In the genomic region with DNA sequence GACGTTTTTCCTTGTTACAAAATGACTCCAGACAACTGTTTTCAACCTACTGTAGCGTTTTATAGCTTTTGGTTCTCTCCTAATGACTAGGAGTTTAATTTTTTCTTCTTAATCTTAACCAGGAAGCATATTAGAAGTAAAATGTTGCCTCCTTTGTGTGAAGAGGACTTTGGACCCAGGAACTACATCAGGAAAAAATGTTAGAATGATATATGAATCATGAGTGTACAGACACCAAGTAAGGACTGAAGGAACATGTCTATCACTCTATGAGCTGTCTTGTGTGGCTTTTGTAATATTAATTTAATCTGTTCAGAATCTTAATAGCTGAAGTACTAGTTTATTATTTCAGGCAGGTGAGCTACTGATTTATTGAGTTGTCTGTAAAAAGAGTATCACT, we compare ENCODE assay signal across 33 cellular contexts.
A peak's percentile ranks its signal among the peaks of the same experiment; 100 is the strongest.
DNase-seq lines count a peak whose midpoint lies in the region; ATAC-seq and TF ChIP-seq lines count a peak whose summit lies in the region.
"Had no signal": no experiment of that assay in that cellular context is flagged by ENCODE, and none has a peak within 500 bp of the region (broad histone marks: within the 10 kb centered on the region; RNA-seq: fewer than 3 reads in every experiment).

No MANE protein-coding gene starts in this region.

- no peaks in the 10 kb centered on the region for H3K27me3 Mint-ChIP-seq in neural crest cell (ENCODE audit: low read depth)
- H3K27me3 Mint-ChIP-seq in activated naive CD8-positive, alpha-beta T cell treated with anti-CD3 and anti-CD28 coated beads, Interleukin-2, amount 50 U/mL, for 24 hours = no peaks in the 10 kb centered on the region
- H3K27me3 Mint-ChIP-seq: natural killer cell treated with Interleukin-12 subunit alpha and Interleukin-12 subunit beta and Interleukin-15 and Interleukin-18, amount 100 ng/mL, for 72 hours had no signal

- peak; percentile 4 for DNase-seq in PC-3
- no peak for DNase-seq in neural crest cell (ENCODE audit: low read depth, low spot score)
- DNase-seq in T-helper 2 cell = no peak
- DNase-seq in activated naive CD8-positive, alpha-beta T cell treated with anti-CD3 and anti-CD28 coated beads, Interleukin-2, amount 50 U/mL, for 24 hours = no peak
- DNase-seq in pons (ENCODE audit: low spot score) = no peak
- DNase-seq in NCI-H748 treated with DMSO at 0.1 percent for 48 hours (lab: John Stamatoyannopoulos, UW) = no peak
- DNase-seq: activated CD4-positive, alpha-beta memory T cell treated with anti-CD3 and anti-CD28 coated beads for 36 hours; activated CD4-positive, CD25-positive, alpha-beta regulatory T cell treated with anti-CD3 and anti-CD28 coated beads, Interleukin-2, amount 50 U/mL, for 72 hours; activated naive CD4-positive, alpha-beta T cell treated with Interleukin-2 at 50 U/mL for 16 hours; adrenal gland; BE2C; brain microvascular endothelial cell; DMS79; dorsolateral prefrontal cortex; foreskin melanocyte; H9; IMR-90; kidney glomerular epithelial cell; lower lobe of right lung; NCI-H1048; NCI-H1694; NCI-H774; ovary; stimulated activated CD4-positive, alpha-beta T cell treated with anti-CD3 and anti-CD28 coated beads, Interleukin-1b, Interleukin-23, amount 100 ng/mL, for 48 hours; stimulated activated naive CD8-positive, alpha-beta T cell treated with anti-CD3 and anti-CD28 coated beads, Interleukin-15, Interleukin-2, amounts not matched to agents 100 U/mL and 50 U/mL, for 24 hours; testis; uterus had no signal

- intact Hi-C loops in PC-3 (cut with micrococcal nuclease) = no loop called here

- no peaks in the 10 kb centered on the region for H3K9me2 ChIP-seq in PC-3 (replicated peaks; ENCODE audit: low read length)

- no peaks in the 10 kb centered on the region for H4K20me1 ChIP-seq in PC-3 (ENCODE audit: low read length)

- no peak overlapping the region for H3K9ac ChIP-seq in PC-3 (ENCODE audit: low read length)

- no peaks in the 10 kb centered on the region for H3K36me3 Mint-ChIP-seq in neural crest cell (ENCODE audit: low read depth)
- no peaks in the 10 kb centered on the region for H3K36me3 Mint-ChIP-seq in activated naive CD8-positive, alpha-beta T cell treated with anti-CD3 and anti-CD28 coated beads, Interleukin-2, amount 50 U/mL, for 24 hours (ENCODE audit: low read depth)
- H3K36me3 Mint-ChIP-seq: activated CD4-positive, alpha-beta memory T cell treated with anti-CD3 and anti-CD28 coated beads for 36 hours; natural killer cell treated with Interleukin-12 subunit alpha and Interleukin-12 subunit beta and Interleukin-15 and Interleukin-18, amount 100 ng/mL, for 72 hours had no signal

- no peak for ATAC-seq in PC-3
- ATAC-seq in esophagus mucosa = peak; percentile 59
- ATAC-seq in activated naive CD8-positive, alpha-beta T cell treated with anti-CD3 and anti-CD28 coated beads, Interleukin-2, amount 50 U/mL, for 24 hours = no peak
- ATAC-seq: lower lobe of right lung; natural killer cell treated with Interleukin-12 subunit alpha and Interleukin-12 subunit beta and Interleukin-15 and Interleukin-18, amount 100 ng/mL, for 72 hours; stimulated activated naive CD8-positive, alpha-beta T cell treated with anti-CD3 and anti-CD28 coated beads, Interleukin-15, Interleukin-2, amounts not matched to agents 100 U/mL and 50 U/mL, for 24 hours had no signal

- H3K27ac Mint-ChIP-seq in neural crest cell (ENCODE audit: unreplicated experiment) = peak overlapping the region; percentile 6
- H3K27ac Mint-ChIP-seq in activated naive CD8-positive, alpha-beta T cell treated with anti-CD3 and anti-CD28 coated beads, Interleukin-2, amount 50 U/mL, for 24 hours = no peak overlapping the region
- H3K27ac Mint-ChIP-seq: activated CD4-positive, alpha-beta memory T cell treated with anti-CD3 and anti-CD28 coated beads for 36 hours; H9; natural killer cell treated with Interleukin-12 subunit alpha and Interleukin-12 subunit beta and Interleukin-15 and Interleukin-18, amount 100 ng/mL, for 72 hours had no signal

- H3K36me3 ChIP-seq in ACC112 (ENCODE audit: insufficient read depth, low read length) = no peaks in the 10 kb centered on the region
- no peaks in the 10 kb centered on the region for H3K36me3 ChIP-seq in PC-3 (ENCODE audit: low read depth, low read length)
- H3K36me3 ChIP-seq: adrenal gland, BE2C, brain microvascular endothelial cell, lower lobe of right lung, ovary, right atrium auricular region, SJSA1, uterus had no signal

- no peaks in the 10 kb centered on the region for H3K9me3 ChIP-seq in PC-3 (ENCODE audit: low read length)
- H3K9me3 ChIP-seq: adrenal gland, BE2C, lower lobe of right lung, ovary, right atrium auricular region, SJSA1, testis, uterus had no signal

- H3K4me1 ChIP-seq in ACC112 (ENCODE audit: control insufficient read depth, insufficient read depth, low read length, unreplicated experiment) = no peaks in the 10 kb centered on the region
- H3K4me1 ChIP-seq in PC-3 (ENCODE audit: insufficient read depth, low read length) = no peaks in the 10 kb centered on the region; the same call in 1 of the 2 replicates
- H3K4me1 ChIP-seq: adrenal gland, BE2C, lower lobe of right lung, right atrium auricular region, SJSA1, testis, uterus had no signal

- CTCF ChIA-PET in PC-3 (lab: Charles Lee) = no interaction called here

- H3K4me1 Mint-ChIP-seq in neural crest cell = peaks cover 5% of the 10 kb centered on the region
- H3K4me1 Mint-ChIP-seq in activated naive CD8-positive, alpha-beta T cell treated with anti-CD3 and anti-CD28 coated beads, Interleukin-2, amount 50 U/mL, for 24 hours = no peaks in the 10 kb centered on the region
- H3K4me1 Mint-ChIP-seq: H9 had no signal

- POLR2A ChIA-PET in PC-3 (lab: Charles Lee; ENCODE audit: unreplicated experiment) = no interaction called here

- TF ChIP-seq CTCF in PC-3 (conservative IDR thresholded peaks at IDR 0.05; ENCODE audit: low read depth, low read length) (no peak), neural crest cell (conservative IDR thresholded peaks at IDR 0.05) (no peak)

- H3K4me3 ChIP-seq in ACC112 (ENCODE audit: low read depth, low read length) (no peak overlapping the region), PC-3 (ENCODE audit: low read length) (no peak overlapping the region)
- H3K4me3 ChIP-seq: adrenal gland, dorsolateral prefrontal cortex, lower lobe of right lung, ovary, right atrium auricular region, SJSA1, testis, uterus had no signal

- no peak overlapping the region for H3K4me2 ChIP-seq in PC-3 (ENCODE audit: low read length)

- H3K9me3 Mint-ChIP-seq in neural crest cell = no peaks in the 10 kb centered on the region
- H3K9me3 Mint-ChIP-seq in activated naive CD8-positive, alpha-beta T cell treated with anti-CD3 and anti-CD28 coated beads, Interleukin-2, amount 50 U/mL, for 24 hours = no peaks in the 10 kb centered on the region
- H3K9me3 Mint-ChIP-seq: activated CD4-positive, alpha-beta memory T cell treated with anti-CD3 and anti-CD28 coated beads for 36 hours; H9; natural killer cell treated with Interleukin-12 subunit alpha and Interleukin-12 subunit beta and Interleukin-15 and Interleukin-18, amount 100 ng/mL, for 72 hours had no signal

- H3K27me3 ChIP-seq in ACC112 (ENCODE audit: insufficient read depth, low read length) (no peaks in the 10 kb centered on the region), PC-3 (ENCODE audit: low read length) (no peaks in the 10 kb centered on the region)
- H3K27me3 ChIP-seq: adrenal gland, BE2C, brain microvascular endothelial cell, ovary, right atrium auricular region, SJSA1, testis, uterus had no signal

- no TSS peak for BruUV-seq in PC-3 (replicated peaks; lab: Mats Ljungman, UMichigan)

- H3K27ac ChIP-seq in ACC112 (ENCODE audit: low read depth, low read length) (no peak overlapping the region), PC-3 (ENCODE audit: low read length) (no peak overlapping the region)
- H3K27ac ChIP-seq: adrenal gland, brain microvascular endothelial cell, dorsolateral prefrontal cortex, lower lobe of right lung, ovary, right atrium auricular region, RWPE1, SJSA1, testis, uterus had no signal

- no peak overlapping the region for H3K4me3 Mint-ChIP-seq in neural crest cell
- H3K4me3 Mint-ChIP-seq in activated naive CD8-positive, alpha-beta T cell treated with anti-CD3 and anti-CD28 coated beads, Interleukin-2, amount 50 U/mL, for 24 hours = no peak overlapping the region
- H3K4me3 Mint-ChIP-seq: activated CD4-positive, alpha-beta memory T cell treated with anti-CD3 and anti-CD28 coated beads for 36 hours; H9; natural killer cell treated with Interleukin-12 subunit alpha and Interleukin-12 subunit beta and Interleukin-15 and Interleukin-18, amount 100 ng/mL, for 72 hours had no signal

- H3K79me2 ChIP-seq in ACC112 (ENCODE audit: control insufficient read depth, insufficient read depth, low read length, unreplicated experiment) (no peaks in the 10 kb centered on the region), PC-3 (ENCODE audit: low read length) (no peaks in the 10 kb centered on the region)

- H3F3A ChIP-seq in PC-3 (ENCODE audit: low read length, unreplicated experiment) = no peaks in the 10 kb centered on the region

- H2AFZ ChIP-seq in ACC112 (ENCODE audit: low read length, unreplicated experiment) (peak overlapping the region; percentile 51), PC-3 (ENCODE audit: low read length) (0 out of 2 replicates have a peak overlapping the region, but pooled peaks have one; percentile 42)
